8 cellular contexts compared by ENCODE assay signal in genomic region chr14:95527392-95528002, GRCh38. TPM values are rescaled to one million over a fixed set of nuclear protein-coding genes. Genes with fewer than 3 reads are reported as not detected.
DNase-seq lines count a peak whose midpoint lies in the region; TF ChIP-seq lines count a peak whose summit lies in the region.

No MANE protein-coding gene starts in this region.

- H3K4me3 ChIP-seq in fibroblast of lung (replicated peaks in 1 of 4; ENCODE audit: control extremely low read depth in 1 of 4, insufficient read depth in 1 of 4, low read depth in 3 of 4, low read length in 4 of 4) (peak overlapping the region in 2 of 4 experiments; percentile 12 to 22), osteoblast (ENCODE audit: insufficient read depth, low read length) (peak overlapping the region; percentile 20)

- H4K20me1 ChIP-seq in fibroblast of lung (ENCODE audit: control insufficient read depth, extremely low read depth, insufficient read depth, low read length): no peaks in the 10 kb centered on the region
- peaks cover 11% of the 10 kb centered on the region for H4K20me1 ChIP-seq in osteoblast (ENCODE audit: insufficient read depth, low read length)

- no peak overlapping the region for H3K9ac ChIP-seq in fibroblast of lung (ENCODE audit: insufficient read depth, low read length)

- peaks cover 27% of the 10 kb centered on the region for H3K4me1 ChIP-seq in fibroblast of lung (ENCODE audit: control insufficient read depth, extremely low read depth, insufficient read depth, low read length)
- H3K4me1 ChIP-seq in osteoblast (ENCODE audit: insufficient read depth, low read length): peaks cover 72% of the 10 kb centered on the region

- H3K27me3 ChIP-seq in fibroblast of lung (ENCODE audit: control insufficient read depth, insufficient read depth, low read length): no peaks in the 10 kb centered on the region
- no peaks in the 10 kb centered on the region for H3K27me3 ChIP-seq in osteoblast (ENCODE audit: insufficient read depth, low read length)

- H3K27ac ChIP-seq in fibroblast of lung (ENCODE audit: insufficient read depth, low read length) (peak overlapping the region; percentile 72), osteoblast (ENCODE audit: low read depth, low read length) (peak overlapping the region; percentile 77)

- H3K4me2 ChIP-seq in fibroblast of lung (ENCODE audit: extremely low read depth, insufficient read depth, low read length) (peak overlapping the region; percentile 99), osteoblast (ENCODE audit: insufficient read depth, low read length) (peak overlapping the region; percentile 72)

- TF ChIP-seq CTCF in fibroblast of lung (conservative IDR thresholded peaks at IDR 0.05 in 1 of 2, IDR thresholded peaks at IDR 0.05 in 1 of 2; ENCODE audit: low read depth in 1 of 2, low read length in 2 of 2) (peak; percentile 73 to 81), osteoblast (IDR thresholded peaks at IDR 0.05; ENCODE audit: extremely low read depth, low read depth, low read length) (peak; percentile 94)

- H3K79me2 ChIP-seq in fibroblast of lung (ENCODE audit: control insufficient read depth, insufficient read depth, low read length) (peaks cover 32% of the 10 kb centered on the region), osteoblast (ENCODE audit: insufficient read depth, low read length) (peaks cover 40% of the 10 kb centered on the region)

- H3K36me3 ChIP-seq in fibroblast of lung (ENCODE audit: control insufficient read depth, insufficient read depth, low read length) (no peaks in the 10 kb centered on the region), osteoblast (ENCODE audit: insufficient read depth, low read length) (no peaks in the 10 kb centered on the region)

- H3K9me3 ChIP-seq in fibroblast of lung (ENCODE audit: control insufficient read depth, insufficient read depth, low read depth, low read length) (no peaks in the 10 kb centered on the region), osteoblast (ENCODE audit: low read depth, low read length) (no peaks in the 10 kb centered on the region)

- peak; percentile 41 for DNase-seq in stimulated activated CD4-positive, alpha-beta T cell treated with anti-CD3 and anti-CD28 coated beads, Interleukin-12 subunit alpha, Interleukin-12 subunit beta, amount 100 ng/mL, for 4 hours
- DNase-seq in stimulated activated CD4-positive, alpha-beta T cell treated with anti-CD3 and anti-CD28 coated beads, Interleukin-4, amount 100 ng/mL, for 4 hours: no peak
- DNase-seq in NCI-H460 (ENCODE audit: extremely low read depth, low read depth) (peak; percentile 42), fibroblast of lung (ENCODE audit: low read depth in 2 of 2) (peak; percentile 79 to 91), osteoblast (ENCODE audit: insufficient read length, low spot score, missing footprints) (peak; percentile 87), putamen (ENCODE audit: low spot score) (no peak), H4 (ENCODE audit: low spot score) (no peak)
- DNase-seq in activated CD8-positive, alpha-beta memory T cell treated with anti-CD3 and anti-CD28 coated beads, Interleukin-2, amount 50 U/mL, for 48 hours: peak; percentile 56

- H2AFZ ChIP-seq in fibroblast of lung (ENCODE audit: low read length): no peak overlapping the region
- peak overlapping the region; percentile 47 for H2AFZ ChIP-seq in osteoblast (ENCODE audit: low read length)

RNA-seq across cellular contexts. Expression of gene GLRX5, which starts 7.4 kb away (rescaled TPM):
- total RNA-seq in NCI-H460 (2014; rRNA removed; shearing (Covaris generic)): 52.1 and 56.4 TPM in 2 replicates
- 48.2 and 73.8 TPM in 2 replicates for polyA plus RNA-seq in NCI-H460 (2014; cell fraction: nucleus; rRNA removed)
- total RNA-seq in fibroblast of lung: 28.4 and 28.5 TPM in 2 replicates
- polyA plus RNA-seq in fibroblast of lung: 47.6 and 53.5 TPM in 2 replicates
- 38.1 and 43.4 TPM in 2 replicates for polyA plus RNA-seq in fibroblast of lung (2012)
- 3.4 and 8.7 TPM in 2 replicates for polyA minus RNA-seq in fibroblast of lung (ENCODE audit: low replicate concordance)
- 19.9 and 22.7 TPM in 2 replicates for total RNA-seq in osteoblast
- 74.4 and 79.7 TPM in 2 replicates for total RNA-seq in H4 (2014; rRNA removed; shearing (Covaris generic))

RNA-seq across cellular contexts. Expression of gene SYNE3, which starts 11.0 kb away (rescaled TPM):
- 2.7 and 4.0 TPM in 2 replicates for total RNA-seq in NCI-H460 (2014; rRNA removed; shearing (Covaris generic))
- 1.1 and 2.6 TPM in 2 replicates for polyA plus RNA-seq in NCI-H460 (2014; cell fraction: nucleus; rRNA removed)
- 15.9 and 24.1 TPM in 2 replicates for total RNA-seq in fibroblast of lung
- polyA plus RNA-seq in fibroblast of lung: 4.9 and 8.7 TPM in 2 replicates
- 5.8 and 7.4 TPM in 2 replicates for polyA plus RNA-seq in fibroblast of lung (2012)
- polyA minus RNA-seq in fibroblast of lung (ENCODE audit: low replicate concordance): 15.2 and 31.5 TPM in 2 replicates
- total RNA-seq in osteoblast: 23.9 and 26.8 TPM in 2 replicates
- 0.75 and 1.4 TPM in 2 replicates for total RNA-seq in H4 (2014; rRNA removed; shearing (Covaris generic))

Comparison
In these comparisons a context has a peak if more than half of its experiments do, and no peak if none do; other contexts are left out.
1. DNase-seq: peak in stimulated activated CD4-positive, alpha-beta T cell treated with anti-CD3 and anti-CD28 coated beads, Interleukin-12 subunit alpha, Interleukin-12 subunit beta, amount 100 ng/mL, for 4 hours (single experiment), NCI-H460 (single experiment), activated CD8-positive, alpha-beta memory T cell treated with anti-CD3 and anti-CD28 coated beads, Interleukin-2, amount 50 U/mL, for 48 hours (single experiment), fibroblast of lung (2 of 2) and osteoblast (single experiment); none in stimulated activated CD4-positive, alpha-beta T cell treated with anti-CD3 and anti-CD28 coated beads, Interleukin-4, amount 100 ng/mL, for 4 hours (0 of 2), putamen (single experiment) and H4 (single experiment).